15 cellular contexts compared by ENCODE assay signal in genomic region chr11:66224226-66224850, GRCh38. TPM values are rescaled to one million over a fixed set of nuclear protein-coding genes. Genes with fewer than 3 reads are reported as not detected.
DNase-seq lines count a peak whose midpoint lies in the region; ATAC-seq and TF ChIP-seq lines count a peak whose summit lies in the region.
"Had no signal": no experiment of that assay in that cellular context is flagged by ENCODE, and none has a peak within 500 bp of the region (broad histone marks: within the 10 kb centered on the region; RNA-seq: fewer than 3 reads in every experiment).

No MANE protein-coding gene starts in this region.

- H3K27me3 Mint-ChIP-seq in T-helper 17 cell: no peaks in the 10 kb centered on the region
- peaks cover 3% of the 10 kb centered on the region for H3K27me3 Mint-ChIP-seq in glutamatergic neuron (ENCODE audit: unreplicated experiment)
- no peaks in the 10 kb centered on the region for H3K27me3 Mint-ChIP-seq in effector memory CD8-positive, alpha-beta T cell
- H3K27me3 Mint-ChIP-seq: IgD-negative memory B cell had no signal

- H3K4me1 Mint-ChIP-seq in T-helper 17 cell (peaks cover 7% of the 10 kb centered on the region), glutamatergic neuron (ENCODE audit: low read depth, unreplicated experiment) (peaks cover 31% of the 10 kb centered on the region)
- peaks cover 9 to 10% of the 10 kb centered on the region in 2 donors for H3K4me1 Mint-ChIP-seq in effector memory CD8-positive, alpha-beta T cell (ENCODE audit: low read depth in 2 of 2)

- no peak overlapping the region for H3K4me3 Mint-ChIP-seq in T-helper 17 cell
- H3K4me3 Mint-ChIP-seq in glutamatergic neuron (ENCODE audit: unreplicated experiment): peak overlapping the region; percentile 2
- H3K4me3 Mint-ChIP-seq in effector memory CD8-positive, alpha-beta T cell: no peak overlapping the region
- H3K4me3 Mint-ChIP-seq: CD8-positive, alpha-beta memory T cell; GM23338; H9; IgD-negative memory B cell had no signal

- intact Hi-C loops in aorta (cut with DNase I): no loop called here

- DNase-seq in T-helper 17 cell (no peak), glutamatergic neuron (no peak), middle frontal gyrus (ENCODE audit: extremely low spot score, low spot score) (peak; percentile 46), aorta (peak; percentile 0 to 14), GM10248 (ENCODE audit: extremely low spot score) (no peak), NCI-H2227 treated with DMSO at 0.1 percent for 48 hours (lab: John Stamatoyannopoulos, UW) (no peak)
- DNase-seq in effector memory CD8-positive, alpha-beta T cell: no peak
- DNase-seq: Caco-2; CD8-positive, alpha-beta memory T cell; GF-D8; H9 had no signal

- no peaks in the 10 kb centered on the region for H3K27me3 ChIP-seq in aorta (ENCODE audit: control insufficient read depth in 1 of 2, insufficient read depth in 2 of 2, low read length in 1 of 2)
- H3K27me3 ChIP-seq: BLaER1 had no signal

- peaks cover 0 to 4% of the 10 kb centered on the region in 2 donors for H3K36me3 ChIP-seq in aorta (ENCODE audit: control insufficient read depth in 1 of 2, insufficient read depth in 2 of 2, low read length in 1 of 2)

- H3K27ac ChIP-seq in aorta (ENCODE audit: low read depth in 1 of 2, low read length in 2 of 2): no peak overlapping the region
- H3K27ac ChIP-seq: A549, BLaER1 had no signal

- no peak overlapping the region for H3K4me3 ChIP-seq in aorta (ENCODE audit: low read length in 2 of 2)
- H3K4me3 ChIP-seq: A549, BLaER1, GM23338 had no signal

- WGBS in aorta, 2 donors: 94 to 95% methylated on average over 10 of the region's 10 CpGs

- ATAC-seq in T-helper 17 cell (no peak), aorta (ENCODE audit: low FRiP score) (no peak)
- ATAC-seq in effector memory CD8-positive, alpha-beta T cell (replicated peaks): no peak
- ATAC-seq: A549, GM23338 had no signal

- H3K9me3 ChIP-seq in T-helper 17 cell (ENCODE audit: control insufficient read depth, low read length, poor library complexity, severe bottlenecking): no peaks in the 10 kb centered on the region
- no peaks in the 10 kb centered on the region for H3K9me3 ChIP-seq in aorta (ENCODE audit: control insufficient read depth, low read length)
- H3K9me3 ChIP-seq: A549, BLaER1, Caco-2 had no signal

- peaks cover 1% of the 10 kb centered on the region for H3K9me3 Mint-ChIP-seq in glutamatergic neuron (ENCODE audit: unreplicated experiment)
- H3K9me3 Mint-ChIP-seq in effector memory CD8-positive, alpha-beta T cell: no peaks in the 10 kb centered on the region
- H3K9me3 Mint-ChIP-seq: CD8-positive, alpha-beta memory T cell; GM23338; H9; IgD-negative memory B cell had no signal

- CTCF ChIA-PET in GM10248 (lab: Yijun Ruan, JAX): interaction anchor here (1.0 to 6.8 kb wide), 4 partner anchors 11 to 87 kb away, joined by 3 to 92 read pairs (median 34); partner anchors contain the start of gene YIF1A

- H3K27ac Mint-ChIP-seq in T-helper 17 cell (peak overlapping the region; percentile 72), glutamatergic neuron (ENCODE audit: unreplicated experiment) (peak overlapping the region; percentile 12)
- H3K27ac Mint-ChIP-seq in effector memory CD8-positive, alpha-beta T cell: no peak overlapping the region
- H3K27ac Mint-ChIP-seq: GM23338, H9 had no signal

- POLR2A ChIA-PET in GM10248 (lab: Yijun Ruan, JAX): interaction anchor here (0.6 kb wide), 1 partner anchor 65 kb away, joined by 6 read pairs; the partner anchor contains the start of gene YIF1A

- H3K4me1 ChIP-seq in aorta (ENCODE audit: control insufficient read depth in 1 of 2, insufficient read depth in 2 of 2, low read length in 2 of 2): no peaks in the 10 kb centered on the region

- TF ChIP-seq CTCF in glutamatergic neuron (IDR thresholded peaks at IDR 0.05; ENCODE audit: partially characterized antibody, unreplicated experiment) (no peak), GM10248 (IDR thresholded peaks at IDR 0.05; ENCODE audit: control extremely low read depth, extremely low read depth, low read depth, missing control alignments) (no peak)

- H3K36me3 Mint-ChIP-seq in T-helper 17 cell (ENCODE audit: low read depth) (no peaks in the 10 kb centered on the region), glutamatergic neuron (ENCODE audit: unreplicated experiment) (no peaks in the 10 kb centered on the region)
- H3K36me3 Mint-ChIP-seq in effector memory CD8-positive, alpha-beta T cell (ENCODE audit: insufficient read depth): peaks cover 60% of the 10 kb centered on the region

RNA-seq across cellular contexts. Expression of gene KLC2, which starts 33.2 kb away (rescaled TPM):
- total RNA-seq in T-helper 17 cell (10 to 100 TPM; 55.1 to 58.3 TPM), glutamatergic neuron (ENCODE audit: unreplicated experiment) (127 TPM), aorta (10 to 100 TPM; 32.4 to 34.3 TPM)
- 10 to 100 TPM; 14.8 to 27.0 TPM for polyA plus RNA-seq in aorta

RNA-seq across cellular contexts. Expression of gene RAB1B, which starts 44.1 kb away (rescaled TPM):
- 10 to 100 TPM; 72.8 to 89.1 TPM for total RNA-seq in T-helper 17 cell
- total RNA-seq in glutamatergic neuron (ENCODE audit: unreplicated experiment): 85.4 TPM
- 100 to 1,000 TPM; 102 to 111 TPM for total RNA-seq in aorta
- polyA plus RNA-seq in aorta: 100 to 1,000 TPM; 125 to 130 TPM

RNA-seq across cellular contexts. Expression of gene CNIH2, which starts 53.6 kb away (rescaled TPM):
- total RNA-seq in T-helper 17 cell (10 to 100 TPM in 1 of 2 donors, 1 to 10 TPM in 1; 9.0 to 14.4 TPM), glutamatergic neuron (ENCODE audit: unreplicated experiment) (61.3 TPM), aorta (1 to 10 TPM in 1 of 2 donors, under 1 TPM in 1; 0.75 to 1.1 TPM)
- polyA plus RNA-seq in aorta: under 1 TPM in 1 of 2 donors, not detected in 1; 0.18 TPM
- polyA plus RNA-seq: CD8-positive, alpha-beta memory T cell; IgD-negative memory B cell had no signal

Comparison
In these comparisons a context has a peak if more than half of its experiments do, and no peak if none do; other contexts are left out.
1. DNase-seq: peak in middle frontal gyrus (single experiment) and aorta (2 of 2); none in T-helper 17 cell (0 of 3), glutamatergic neuron (single experiment), GM10248 (single experiment), NCI-H2227 treated with DMSO at 0.1 percent for 48 hours (single experiment) and effector memory CD8-positive, alpha-beta T cell (0 of 3).
2. H3K27ac Mint-ChIP-seq: peak in T-helper 17 cell (single experiment) and glutamatergic neuron (single experiment); none in effector memory CD8-positive, alpha-beta T cell (0 of 2).
3. RNA of gene CNIH2, which starts 53.6 kb away (total RNA-seq): 61.3 TPM in glutamatergic neuron (single experiment) and 9.0 to 14.4 TPM in T-helper 17 cell; 0.75 to 1.1 TPM in aorta; every median in the first group is over 4 times any median in the second.